ENCODE assay signal across 8 cellular contexts in genomic region chr1:27521336-27522147, GRCh38. TPM values are rescaled to one million over a fixed set of nuclear protein-coding genes. Genes with fewer than 3 reads are reported as not detected.
A peak's percentile ranks its signal among the peaks of the same experiment; 100 is the strongest.
DNase-seq lines count a peak whose midpoint lies in the region; ATAC-seq and TF ChIP-seq lines count a peak whose summit lies in the region.

No MANE protein-coding gene starts in this region.

- H3K4me3 ChIP-seq in SK-N-MC (no peak overlapping the region), lung (no peak overlapping the region)

- DNase-seq in SK-N-MC (ENCODE audit: low read depth, low spot score) (no peak), lung (ENCODE audit: low spot score) (no peak), NCI-H1436 (lab: John Stamatoyannopoulos, UW) (no peak), HuH-7.5 (ENCODE audit: low spot score) (no peak), hepatic stellate cell (ENCODE audit: low spot score) (no peak)
- no peak for DNase-seq in stimulated activated naive B cell treated with anti-CD40 and anti-IgM and Interleukin-4, amounts not matched to agents 10 μg/mL and 1 μg/mL and 100 μg/mL, for 72 hours

- H3K27ac ChIP-seq in SK-N-MC (peak overlapping the region; percentile 95), lung (ENCODE audit: low read depth in 1 of 2, low read length in 1 of 2) (peak overlapping the region; percentile 29 to 40)

- H3K36me3 ChIP-seq in SK-N-MC (ENCODE audit: insufficient read depth, low read length) (no peaks in the 10 kb centered on the region), lung (ENCODE audit: control insufficient read depth in 2 of 2, insufficient read depth in 2 of 2, low read length in 2 of 2) (no peaks in the 10 kb centered on the region)

- no peak for ATAC-seq in lung (ENCODE audit: insufficient read depth, low FRiP score)
- no peak for ATAC-seq in stimulated activated naive B cell treated with anti-CD40 and anti-IgM and Interleukin-4, amounts not matched to agents 10 μg/mL and 1 μg/mL and 100 μg/mL, for 72 hours (replicated peaks)
- ATAC-seq in GM21528 (IDR thresholded peaks at IDR 0.05; ENCODE audit: low FRiP score, unreplicated experiment): no peak

- H3K36me3 Mint-ChIP-seq in activated naive CD8-positive, alpha-beta T cell: no peaks in the 10 kb centered on the region
- H3K36me3 Mint-ChIP-seq in stimulated activated naive B cell treated with anti-CD40 and anti-IgM and Interleukin-4, amounts not matched to agents 10 μg/mL and 1 μg/mL and 100 μg/mL, for 72 hours: no peaks in the 10 kb centered on the region

- no peaks in the 10 kb centered on the region for H3K9me3 Mint-ChIP-seq in activated naive CD8-positive, alpha-beta T cell (ENCODE audit: low read depth)
- H3K9me3 Mint-ChIP-seq in stimulated activated naive B cell treated with anti-CD40 and anti-IgM and Interleukin-4, amounts not matched to agents 10 μg/mL and 1 μg/mL and 100 μg/mL, for 72 hours: no peaks in the 10 kb centered on the region

- peaks cover 77% of the 10 kb centered on the region for H3K4me1 Mint-ChIP-seq in activated naive CD8-positive, alpha-beta T cell (ENCODE audit: low read depth)
- peaks cover 48 to 68% of the 10 kb centered on the region in 2 donors for H3K4me1 Mint-ChIP-seq in stimulated activated naive B cell treated with anti-CD40 and anti-IgM and Interleukin-4, amounts not matched to agents 10 μg/mL and 1 μg/mL and 100 μg/mL, for 72 hours

- H3K27me3 ChIP-seq in lung (ENCODE audit: control insufficient read depth, insufficient read depth): no peaks in the 10 kb centered on the region

- no peak for TF ChIP-seq CTCF in lung (IDR thresholded peaks at IDR 0.05; ENCODE audit: control extremely low read depth, extremely low read depth)

- H3K4me3 Mint-ChIP-seq in activated naive CD8-positive, alpha-beta T cell: peak overlapping the region; percentile 92
- H3K4me3 Mint-ChIP-seq in stimulated activated naive B cell treated with anti-CD40 and anti-IgM and Interleukin-4, amounts not matched to agents 10 μg/mL and 1 μg/mL and 100 μg/mL, for 72 hours: peak overlapping the region; percentile 40 to 52

- no peaks in the 10 kb centered on the region for H3K9me3 ChIP-seq in SK-N-MC (ENCODE audit: low read depth, low read length)
- no peaks in the 10 kb centered on the region for H3K9me3 ChIP-seq in lung (ENCODE audit: control insufficient read depth in 2 of 2, insufficient read depth in 1 of 2, low read length in 1 of 2)

- H3K27ac Mint-ChIP-seq in activated naive CD8-positive, alpha-beta T cell: peak overlapping the region; percentile 98
- peak overlapping the region; percentile 48 for H3K27ac Mint-ChIP-seq in stimulated activated naive B cell treated with anti-CD40 and anti-IgM and Interleukin-4, amounts not matched to agents 10 μg/mL and 1 μg/mL and 100 μg/mL, for 72 hours

- peaks cover 3 to 43% of the 10 kb centered on the region in 2 donors for H3K4me1 ChIP-seq in lung (ENCODE audit: control insufficient read depth in 2 of 2, insufficient read depth in 2 of 2, low read length in 2 of 2)

- WGBS in lung, 2 donors: 23 to 33% methylated on average over 27 to 28 of the region's 28 CpGs

- peak overlapping the region; percentile 45 for H3K9ac ChIP-seq in SK-N-MC (ENCODE audit: insufficient read length)

- H3K27me3 Mint-ChIP-seq in activated naive CD8-positive, alpha-beta T cell: no peaks in the 10 kb centered on the region
- H3K27me3 Mint-ChIP-seq in stimulated activated naive B cell treated with anti-CD40 and anti-IgM and Interleukin-4, amounts not matched to agents 10 μg/mL and 1 μg/mL and 100 μg/mL, for 72 hours: peaks cover 9 to 10% of the 10 kb centered on the region in 2 donors

RNA-seq across cellular contexts. Expression of gene WASF2, which starts 31.6 kb away (rescaled TPM):
- 100 to 1,000 TPM in 1 of 2 donors, 10 to 100 TPM in 1; 47.9 to 136 TPM for total RNA-seq in lung
- polyA plus RNA-seq in lung: 10 to 100 TPM; 27.3 to 51.0 TPM
